21 cellular contexts compared by ENCODE assay signal in the genomic region with DNA sequence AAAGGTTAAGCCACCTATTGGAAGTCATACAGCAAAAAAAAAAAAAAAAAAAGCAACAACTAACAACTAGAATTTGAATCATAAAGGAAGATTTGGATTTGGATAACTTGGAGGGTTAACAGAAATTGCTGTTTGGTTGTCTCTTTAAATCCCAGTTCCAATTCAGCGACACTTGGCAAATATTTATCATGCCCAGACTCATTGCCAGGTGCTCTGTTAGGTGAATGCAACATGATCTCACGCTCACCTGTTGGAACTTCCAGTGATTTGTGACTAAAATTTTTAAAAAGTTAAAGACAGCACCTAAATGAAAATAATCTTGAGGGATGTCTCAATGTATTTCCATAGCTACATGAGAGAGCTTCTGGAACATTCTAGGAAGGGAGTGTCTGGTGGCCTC.
DNase-seq lines count a peak whose midpoint lies in the region; TF ChIP-seq lines count a peak whose summit lies in the region.
"Had no signal": no experiment of that assay in that cellular context is flagged by ENCODE, and none has a peak within 500 bp of the region (broad histone marks: within the 10 kb centered on the region; RNA-seq: fewer than 3 reads in every experiment).

No MANE protein-coding gene starts in this region.

- no peaks in the 10 kb centered on the region for H3K9me3 ChIP-seq in prostate gland
- H3K9me3 ChIP-seq: A549, SJSA1 had no signal

- peak; percentile 8 for DNase-seq in NCI-H345 (lab: John Stamatoyannopoulos, UW)
- no peak for DNase-seq in NCI-H345 treated with DMSO at 0.1 percent for 48 hours (lab: John Stamatoyannopoulos, UW; ENCODE audit: unreplicated experiment)
- peak; percentile 79 for DNase-seq in LNCaP clone FGC (ENCODE audit: low read depth)
- peak; percentile 70 for DNase-seq in NCI-H748 (lab: John Stamatoyannopoulos, UW; ENCODE audit: unreplicated experiment)
- DNase-seq in prostate gland (ENCODE audit: low spot score), result peak; percentile 51
- DNase-seq in Kasumi-1 (lab: John Stamatoyannopoulos, UW), result no peak
- DNase-seq in NCI-H1694 (lab: John Stamatoyannopoulos, UW), result no peak
- DNase-seq: C1 segment of cervical spinal cord; Caco-2; CD8-positive, alpha-beta T cell; NCI-H1092 treated with DMSO at 0.1 percent for 48 hours; NCI-H2081 treated with DMSO at 0.1 percent for 48 hours; NCI-H2171 treated with DMSO at 0.1 percent for 48 hours; NCI-H446 treated with DMSO at 0.1 percent for 48 hours; NCI-H82; Right ventricle myocardium superior; RPMI8226; T-helper 2 cell had no signal

- H3K4me1 ChIP-seq in prostate gland (replicated peaks), result no peaks in the 10 kb centered on the region
- H3K4me1 ChIP-seq: A549, Caco-2, SJSA1 had no signal

- intact Hi-C loops in prostate gland (cut with DNase I), result no loop called here

- H3K27me3 ChIP-seq in prostate gland (replicated peaks; ENCODE audit: insufficient read depth), result no peaks in the 10 kb centered on the region
- H3K27me3 ChIP-seq: SJSA1 had no signal

- no peak overlapping the region for H3K27ac ChIP-seq in prostate gland
- H3K27ac ChIP-seq: A549, HL-60, SJSA1 had no signal

- H3K36me3 ChIP-seq in prostate gland, result no peaks in the 10 kb centered on the region
- H3K36me3 ChIP-seq: SJSA1 had no signal

- TF ChIP-seq CTCF in LNCaP clone FGC (IDR thresholded peaks at IDR 0.05; ENCODE audit: control insufficient read depth, extremely low read depth, insufficient read depth) (no peak), prostate gland (IDR thresholded peaks at IDR 0.05) (no peak)

- H3K4me3 ChIP-seq in LNCaP clone FGC (ENCODE audit: low read depth, low read length) (no peak overlapping the region), prostate gland (no peak overlapping the region)
- H3K4me3 ChIP-seq: A549, SJSA1 had no signal

- TF ChIP-seq POLR2A in prostate gland (IDR thresholded peaks at IDR 0.05), result no peak

- 49% methylated on average over 2 of the region's 2 CpGs for WGBS in prostate gland

Comparison
In these comparisons a context has a peak if more than half of its experiments do, and no peak if none do; other contexts are left out.
1. DNase-seq: peak in NCI-H345 (single experiment), LNCaP clone FGC (single experiment), NCI-H748 (single experiment) and prostate gland (single experiment); none in NCI-H345 treated with DMSO at 0.1 percent for 48 hours (single experiment), Kasumi-1 (0 of 2) and NCI-H1694 (single experiment).